In the genomic region with DNA sequence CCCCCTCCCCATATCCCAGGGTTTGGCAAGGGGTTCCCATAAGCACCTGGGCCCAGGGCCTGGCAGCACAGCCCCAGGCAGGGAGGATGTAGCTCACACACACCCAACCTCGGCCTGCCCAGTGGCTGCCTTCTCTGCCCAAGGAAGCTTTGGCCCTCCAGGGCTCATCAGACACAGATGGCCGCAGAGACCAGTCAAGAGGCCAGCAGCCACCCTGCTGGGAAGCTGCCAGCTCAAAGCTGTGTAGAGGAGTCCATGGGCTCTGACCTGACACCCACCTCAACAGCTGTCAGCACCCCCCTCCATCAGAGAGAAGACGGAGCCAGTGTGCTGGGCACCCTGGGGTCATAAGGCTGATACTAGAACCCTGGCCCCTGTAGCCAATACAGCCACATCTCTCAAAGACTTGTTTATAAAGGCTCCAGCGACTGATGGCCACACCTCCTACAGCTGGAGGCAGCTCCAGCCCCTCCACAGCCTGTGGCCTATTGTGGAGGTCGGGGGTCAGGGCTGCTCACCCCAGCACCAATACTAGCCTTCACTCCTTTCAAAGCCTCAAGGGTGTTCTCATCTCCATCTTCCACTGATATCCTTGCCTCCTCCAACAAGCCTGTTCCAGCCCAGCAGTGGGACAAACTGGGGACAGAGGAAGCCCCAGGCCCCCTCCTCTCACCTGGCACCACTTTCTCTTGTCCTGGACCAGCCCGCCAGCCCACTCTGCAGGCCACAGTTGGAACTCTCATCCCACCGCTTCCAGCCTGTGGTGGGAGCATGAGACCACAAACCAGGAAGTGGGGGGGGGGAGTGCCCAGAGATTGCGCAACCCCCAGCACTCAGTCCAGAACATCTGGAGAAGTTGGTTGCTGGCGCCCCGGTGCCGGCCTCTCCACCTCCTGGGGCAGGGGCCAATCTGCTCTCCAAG, we compare ENCODE assay signal across 9 cellular contexts. TPM values are rescaled to one million over a fixed set of nuclear protein-coding genes. Genes with fewer than 3 reads are reported as not detected.
DNase-seq lines count a peak whose midpoint lies in the region; ATAC-seq lines count a peak whose summit lies in the region.
"Had no signal": no experiment of that assay in that cellular context is flagged by ENCODE, and none has a peak within 500 bp of the region (broad histone marks: within the 10 kb centered on the region; RNA-seq: fewer than 3 reads in every experiment).

No MANE protein-coding gene starts in this region.

- CTCF ChIA-PET in CD4-positive, alpha-beta memory T cell (lab: Charles Lee; ENCODE audit: partially characterized antibody), result interaction anchor here (2.1 to 2.4 kb wide), 2 partner anchors 10 to 11 kb away, joined by 7 to 18 read pairs; no protein-coding TSS in a partner anchor

- peaks cover 5% of the 10 kb centered on the region for H3K36me3 ChIP-seq in CD4-positive, alpha-beta memory T cell (ENCODE audit: insufficient read depth, low read length)
- peaks cover 14% of the 10 kb centered on the region for H3K36me3 ChIP-seq in adipocyte (ENCODE audit: control insufficient read depth, insufficient read depth, low read length, severe bottlenecking)

- H3K9me3 Mint-ChIP-seq in CD4-positive, alpha-beta memory T cell, result peaks cover 0 to 1% (median 0%) of the 10 kb centered on the region in 8 donors
- H3K9me3 Mint-ChIP-seq in stimulated activated naive CD8-positive, alpha-beta T cell treated with anti-CD3 and anti-CD28 coated beads, Interleukin-15, amount 100 ng/mL, for 72 hours, result no peaks in the 10 kb centered on the region

- H3K9ac ChIP-seq in adipocyte (ENCODE audit: low read length), result peak overlapping the region; percentile 98

- intact Hi-C loops in CD4-positive, alpha-beta memory T cell (cut with micrococcal nuclease), result no loop called here

- POLR2A ChIA-PET in CD4-positive, alpha-beta memory T cell (lab: Charles Lee; ENCODE audit: partially characterized antibody), result no interaction called here

- H3K36me3 Mint-ChIP-seq in CD4-positive, alpha-beta memory T cell, result no peaks in the 10 kb centered on the region

- no peak overlapping the region for H3K4me3 ChIP-seq in CD4-positive, alpha-beta memory T cell (ENCODE audit: low read length in 2 of 2)
- peak overlapping the region; percentile 95 for H3K4me3 ChIP-seq in adipocyte (ENCODE audit: low read length)

- H3K27ac Mint-ChIP-seq in CD4-positive, alpha-beta memory T cell, result peak overlapping the region in 3 of 7 donors; percentile 29 to 70 (median 52)
- H3K27ac Mint-ChIP-seq in stimulated activated naive CD8-positive, alpha-beta T cell treated with anti-CD3 and anti-CD28 coated beads, Interleukin-15, amount 100 ng/mL, for 72 hours, result peak overlapping the region in 1 of 2 donors; percentile 65

- H3K4me3 Mint-ChIP-seq in CD4-positive, alpha-beta memory T cell, result peak overlapping the region in 5 of 8 donors; percentile 25 to 79 (median 76)
- H3K4me3 Mint-ChIP-seq in stimulated activated naive CD8-positive, alpha-beta T cell treated with anti-CD3 and anti-CD28 coated beads, Interleukin-15, amount 100 ng/mL, for 72 hours, result peak overlapping the region; percentile 86 to 90

- peaks cover 6 to 9% of the 10 kb centered on the region in 2 donors for H3K27me3 Mint-ChIP-seq in CD4-positive, alpha-beta memory T cell
- H3K27me3 Mint-ChIP-seq in stimulated activated naive CD8-positive, alpha-beta T cell treated with anti-CD3 and anti-CD28 coated beads, Interleukin-15, amount 100 ng/mL, for 72 hours, result peaks cover 41% of the 10 kb centered on the region

- H3K27me3 ChIP-seq in CD4-positive, alpha-beta memory T cell (ENCODE audit: insufficient read depth, low read length), result peaks cover 13% of the 10 kb centered on the region
- no peaks in the 10 kb centered on the region for H3K27me3 ChIP-seq in adipocyte (replicated peaks; ENCODE audit: control insufficient read depth, insufficient read depth, low read length)

- no peak for ATAC-seq in stimulated activated naive CD8-positive, alpha-beta T cell treated with anti-CD3 and anti-CD28 coated beads, Interleukin-15, amount 100 ng/mL, for 72 hours

- no peaks in the 10 kb centered on the region for H3K9me3 ChIP-seq in CD4-positive, alpha-beta memory T cell (ENCODE audit: control insufficient read depth in 1 of 2, low read length in 2 of 2)
- H3K9me3 ChIP-seq in adipocyte (ENCODE audit: control insufficient read depth, low read length), result no peaks in the 10 kb centered on the region
- H3K9me3 ChIP-seq: neutrophil had no signal

- no peak overlapping the region for H3K27ac ChIP-seq in CD4-positive, alpha-beta memory T cell (ENCODE audit: low read depth, low read length)
- H3K27ac ChIP-seq: neutrophil had no signal

- peaks cover 26% of the 10 kb centered on the region for H3K4me1 ChIP-seq in CD4-positive, alpha-beta memory T cell (ENCODE audit: insufficient read depth, low read length)
- peaks cover 50% of the 10 kb centered on the region for H3K4me1 ChIP-seq in adipocyte (ENCODE audit: control insufficient read depth, insufficient read depth, low read length)

- H3K4me1 Mint-ChIP-seq in CD4-positive, alpha-beta memory T cell, result peaks cover 13 to 40% (median 29%) of the 10 kb centered on the region in 4 donors
- peaks cover 44% of the 10 kb centered on the region for H3K4me1 Mint-ChIP-seq in stimulated activated naive CD8-positive, alpha-beta T cell treated with anti-CD3 and anti-CD28 coated beads, Interleukin-15, amount 100 ng/mL, for 72 hours

- DNase-seq in CD4-positive, alpha-beta memory T cell, result no peak
- DNase-seq in KG1 (lab: John Stamatoyannopoulos, UW), result peak; percentile 46
- DNase-seq in adipocyte (ENCODE audit: low read depth), result peak; percentile 93
- peak; percentile 62 for DNase-seq in iPS-NIHi11 (ENCODE audit: low spot score)
- DNase-seq in stimulated activated naive CD8-positive, alpha-beta T cell treated with anti-CD3 and anti-CD28 coated beads, Interleukin-15, amount 100 ng/mL, for 72 hours, result no peak
- no peak for DNase-seq in GOT3 (lab: John Stamatoyannopoulos, UW)
- no peak for DNase-seq in NCI-H2107 treated with DMSO at 0.1 percent for 48 hours (lab: John Stamatoyannopoulos, UW; ENCODE audit: unreplicated experiment)
- DNase-seq in NCI-H345 (lab: John Stamatoyannopoulos, UW), result no peak

RNA-seq across cellular contexts. Expression of a gene that starts 2.2 kb away (rescaled TPM):
- total RNA-seq in CD4-positive, alpha-beta memory T cell, result 10 to 100 TPM; 30.7 TPM
- polyA plus RNA-seq in CD4-positive, alpha-beta memory T cell, result 10 to 100 TPM; 58.1 to 82.6 TPM

RNA-seq across cellular contexts. Expression of a gene that starts 3.4 kb away (rescaled TPM):
- total RNA-seq in CD4-positive, alpha-beta memory T cell, result not detected
- not detected for polyA plus RNA-seq in CD4-positive, alpha-beta memory T cell

RNA-seq across cellular contexts. Expression of a gene that starts 22.2 kb away (rescaled TPM):
- 10 to 100 TPM in 1 of 2 experiments, 1 to 10 TPM in 1; 10.0 to 10.2 TPM for total RNA-seq in CD4-positive, alpha-beta memory T cell
- 10 to 100 TPM; 12.5 to 20.1 TPM for polyA plus RNA-seq in CD4-positive, alpha-beta memory T cell

RNA-seq across cellular contexts. Expression of a gene that starts 22.4 kb away (rescaled TPM):
- 10 to 100 TPM; 19.9 to 21.7 TPM for total RNA-seq in CD4-positive, alpha-beta memory T cell
- 10 to 100 TPM; 41.5 to 43.1 TPM for polyA plus RNA-seq in CD4-positive, alpha-beta memory T cell

Comparison
In these comparisons a context has a peak if more than half of its experiments do, and no peak if none do; other contexts are left out.
1. DNase-seq: peak in KG1 (single experiment), adipocyte (single experiment) and iPS-NIHi11 (single experiment); none in CD4-positive, alpha-beta memory T cell (0 of 5), stimulated activated naive CD8-positive, alpha-beta T cell treated with anti-CD3 and anti-CD28 coated beads, Interleukin-15, amount 100 ng/mL, for 72 hours (0 of 2), GOT3 (single experiment), NCI-H2107 treated with DMSO at 0.1 percent for 48 hours (single experiment) and NCI-H345 (single experiment).